In the genomic region with DNA sequence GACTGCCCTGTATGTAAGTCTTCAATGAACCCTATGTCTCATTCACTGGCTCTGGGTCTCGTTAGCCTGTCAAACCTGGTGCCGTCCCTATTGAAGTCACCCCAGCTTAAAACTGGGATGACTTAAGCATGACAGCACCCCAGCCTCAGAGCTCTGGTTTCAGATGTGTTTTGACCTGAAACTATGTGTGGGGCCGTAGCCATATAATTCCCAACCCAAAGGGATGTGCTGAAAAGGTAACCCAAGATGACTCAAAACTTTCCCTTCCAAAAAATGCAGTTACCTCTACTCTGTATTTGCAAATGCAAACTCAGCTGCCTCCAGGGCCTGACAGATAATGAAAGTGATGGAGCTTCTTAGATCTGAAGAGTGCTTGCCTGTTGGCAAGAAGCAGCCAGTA, we compare ENCODE assay signal across 18 cellular contexts.
A peak's percentile ranks its signal among the peaks of the same experiment; 100 is the strongest.
DNase-seq lines count a peak whose midpoint lies in the region; ATAC-seq lines count a peak whose summit lies in the region.
"Had no signal": no experiment of that assay in that cellular context is flagged by ENCODE, and none has a peak within 500 bp of the region (broad histone marks: within the 10 kb centered on the region; RNA-seq: fewer than 3 reads in every experiment).

No MANE protein-coding gene starts in this region.

- no peak overlapping the region for H3K4me3 Mint-ChIP-seq in activated naive CD8-positive, alpha-beta T cell treated with anti-CD3 and anti-CD28 coated beads, Interleukin-2, amount 50 U/mL, for 24 hours
- H3K4me3 Mint-ChIP-seq: CD8-positive, alpha-beta memory T cell; stimulated activated effector memory CD8-positive, alpha-beta T cell treated with anti-CD3 and anti-CD28 coated beads, Interleukin-12 subunit alpha, Interleukin-12 subunit beta, amount 100 ng/mL, for 72 hours; T-cell had no signal

- peak; percentile 43 for ATAC-seq in GM18867 (IDR thresholded peaks at IDR 0.05; ENCODE audit: unreplicated experiment)
- ATAC-seq in GM21723 (IDR thresholded peaks at IDR 0.05; ENCODE audit: unreplicated experiment), result peak; percentile 65
- peak; percentile 63 for ATAC-seq in HG03159 (IDR thresholded peaks at IDR 0.05; ENCODE audit: unreplicated experiment)
- no peak for ATAC-seq in activated naive CD8-positive, alpha-beta T cell treated with anti-CD3 and anti-CD28 coated beads, Interleukin-2, amount 50 U/mL, for 24 hours
- ATAC-seq: stimulated activated effector memory CD8-positive, alpha-beta T cell treated with anti-CD3 and anti-CD28 coated beads, Interleukin-12 subunit alpha, Interleukin-12 subunit beta, amount 100 ng/mL, for 72 hours; T-cell had no signal

- no peaks in the 10 kb centered on the region for H3K4me1 Mint-ChIP-seq in activated naive CD8-positive, alpha-beta T cell treated with anti-CD3 and anti-CD28 coated beads, Interleukin-2, amount 50 U/mL, for 24 hours
- H3K4me1 Mint-ChIP-seq: CD8-positive, alpha-beta memory T cell; stimulated activated effector memory CD8-positive, alpha-beta T cell treated with anti-CD3 and anti-CD28 coated beads, Interleukin-12 subunit alpha, Interleukin-12 subunit beta, amount 100 ng/mL, for 72 hours; T-cell had no signal

- peaks cover 2% of the 10 kb centered on the region for H3K9me3 Mint-ChIP-seq in activated naive CD8-positive, alpha-beta T cell treated with anti-CD3 and anti-CD28 coated beads, Interleukin-2, amount 50 U/mL, for 24 hours

- H3K27me3 Mint-ChIP-seq in activated naive CD8-positive, alpha-beta T cell treated with anti-CD3 and anti-CD28 coated beads, Interleukin-2, amount 50 U/mL, for 24 hours, result peaks cover 3% of the 10 kb centered on the region

- no peak overlapping the region for H3K27ac Mint-ChIP-seq in activated naive CD8-positive, alpha-beta T cell treated with anti-CD3 and anti-CD28 coated beads, Interleukin-2, amount 50 U/mL, for 24 hours
- H3K27ac Mint-ChIP-seq: CD8-positive, alpha-beta memory T cell; stimulated activated effector memory CD8-positive, alpha-beta T cell treated with anti-CD3 and anti-CD28 coated beads, Interleukin-12 subunit alpha, Interleukin-12 subunit beta, amount 100 ng/mL, for 72 hours; T-cell had no signal

- peak; percentile 44 for DNase-seq in ELF-1 (ENCODE audit: low read depth, low spot score)
- DNase-seq in germinal center (ENCODE audit: low spot score), result no peak
- DNase-seq in activated naive CD8-positive, alpha-beta T cell treated with anti-CD3 and anti-CD28 coated beads, Interleukin-2, amount 50 U/mL, for 24 hours, result no peak
- DNase-seq in kidney glomerular epithelial cell (lab: John Stamatoyannopoulos, UW), result no peak
- DNase-seq in 8988T, result no peak
- DNase-seq: activated CD4-positive, CD25-positive, alpha-beta regulatory T cell; activated naive CD4-positive, alpha-beta T cell; CD8-positive, alpha-beta memory T cell; head of caudate nucleus; kidney; NCI-H2029; NCI-H526 treated with DMSO at 0.1 percent for 48 hours; T-cell; upper lobe of left lung had no signal

- no peaks in the 10 kb centered on the region for H3K36me3 Mint-ChIP-seq in activated naive CD8-positive, alpha-beta T cell treated with anti-CD3 and anti-CD28 coated beads, Interleukin-2, amount 50 U/mL, for 24 hours (ENCODE audit: low read depth)
- H3K36me3 Mint-ChIP-seq: stimulated activated effector memory CD8-positive, alpha-beta T cell treated with anti-CD3 and anti-CD28 coated beads, Interleukin-12 subunit alpha, Interleukin-12 subunit beta, amount 100 ng/mL, for 72 hours; T-cell had no signal
